Comparison of ENCODE assay signal across 8 cellular contexts in genomic region chr19:43754562-43755255, GRCh38. TPM values are rescaled to one million over a fixed set of nuclear protein-coding genes. Genes with fewer than 3 reads are reported as not detected.
DNase-seq lines count a peak whose midpoint lies in the region; ATAC-seq and TF ChIP-seq lines count a peak whose summit lies in the region.

SMG9 (minus strand) TSS chr19:43754962; CDS start chr19:43750741, 4,221 bp downstream.

- H4K20me1 ChIP-seq in KMS-11 (ENCODE audit: insufficient read depth), result no peaks in the 10 kb centered on the region

- no TSS peak for BruUV-seq in Panc1 (replicated peaks; lab: Mats Ljungman, UMichigan)

- H3K4me3 ChIP-seq in KMS-11 (IDR thresholded peaks at IDR 0.05; ENCODE audit: insufficient read depth, low read depth, low read length), result peak within 1 kb of the TSS; percentile 36
- H3K4me3 ChIP-seq in Panc1 (ENCODE audit: low read depth in 2 of 2, low read length in 2 of 2), result peak within 1 kb of the TSS; percentile 85 to 86
- H3K4me3 ChIP-seq in muscle layer of colon (ENCODE audit: low read depth in 1 of 2, low read length in 2 of 2), result peak within 1 kb of the TSS; percentile 80 to 98

- H2AFZ ChIP-seq in KMS-11 (ENCODE audit: low read depth), result peak within 1 kb of the TSS; percentile 85

- H3K4me1 ChIP-seq in KMS-11 (ENCODE audit: low read depth, poor library complexity, severe bottlenecking), result peaks cover 12% of the 10 kb centered on the region
- H3K4me1 ChIP-seq in Panc1 (ENCODE audit: control insufficient read depth, insufficient read depth, low read length), result peaks cover 26% of the 10 kb centered on the region
- peaks cover 29% of the 10 kb centered on the region for H3K4me1 ChIP-seq in muscle layer of colon (ENCODE audit: insufficient read depth, low read length)

- H3K79me2 ChIP-seq in KMS-11 (ENCODE audit: insufficient read depth, low read depth), result peaks cover 17% of the 10 kb centered on the region; the same call in 1 of the 2 replicates

- H3K36me3 Mint-ChIP-seq in activated T-cell treated with anti-CD3 and anti-CD28 coated beads, Interleukin-2, amount 50 U/mL, for 4 hours (ENCODE audit: insufficient read depth), result peaks cover 15% of the 10 kb centered on the region

- H3K27me3 ChIP-seq in KMS-11 (ENCODE audit: insufficient read depth, low read depth), result no peaks in the 10 kb centered on the region
- H3K27me3 ChIP-seq in Panc1 (ENCODE audit: control insufficient read depth, insufficient read depth, low read length), result no peaks in the 10 kb centered on the region
- no peaks in the 10 kb centered on the region for H3K27me3 ChIP-seq in muscle layer of colon (ENCODE audit: control insufficient read depth in 1 of 2, insufficient read depth in 2 of 2, low read length in 2 of 2)

- H3K36me3 ChIP-seq in KMS-11 (ENCODE audit: insufficient read depth), result peaks cover 3% of the 10 kb centered on the region; the same call in 1 of the 2 replicates
- peaks cover under 1% of the 10 kb centered on the region for H3K36me3 ChIP-seq in Panc1 (ENCODE audit: control insufficient read depth, insufficient read depth, low read length)
- peaks cover 9% of the 10 kb centered on the region for H3K36me3 ChIP-seq in muscle layer of colon (ENCODE audit: insufficient read depth, low read length)

- H3K4me1 Mint-ChIP-seq in activated T-cell treated with anti-CD3 and anti-CD28 coated beads, Interleukin-2, amount 50 U/mL, for 4 hours (ENCODE audit: low read depth), result peaks cover 58% of the 10 kb centered on the region

- TF ChIP-seq CTCF in KMS-11 (conservative IDR thresholded peaks at IDR 0.05; ENCODE audit: low read depth, low read length), result no peak
- TF ChIP-seq CTCF in Panc1 (IDR thresholded peaks at IDR 0.05), result no peak

- POLR2A ChIA-PET in Panc1 (lab: Charles Lee), result no interaction called here

- ATAC-seq in GM21737 (IDR thresholded peaks at IDR 0.05; ENCODE audit: unreplicated experiment) (peak; percentile 60), Panc1 (peak; percentile 91), esophagus mucosa (peak; percentile 80)
- ATAC-seq in activated T-cell treated with anti-CD3 and anti-CD28 coated beads, Interleukin-2, amount 50 U/mL, for 4 hours, result peak; percentile 84 to 85

- H3K9me3 Mint-ChIP-seq in activated T-cell treated with anti-CD3 and anti-CD28 coated beads, Interleukin-2, amount 50 U/mL, for 4 hours, result no peaks in the 10 kb centered on the region

- H3K4me2 ChIP-seq in KMS-11, result peak within 1 kb of the TSS; percentile 77

- H3K9ac ChIP-seq in KMS-11 (peak within 1 kb of the TSS; percentile 99), muscle layer of colon (ENCODE audit: low read length) (peak within 1 kb of the TSS; percentile 86)

- peak; percentile 93 for DNase-seq in DMS53 treated with DMSO at 0.1 percent for 48 hours (lab: John Stamatoyannopoulos, UW; ENCODE audit: unreplicated experiment)
- peak; percentile 76 for DNase-seq in Panc1 (ENCODE audit: low read depth, low spot score)
- DNase-seq in activated T-cell treated with anti-CD3 and anti-CD28 coated beads, Interleukin-2, amount 50 U/mL, for 4 hours, result peak; percentile 98
- peak; percentile 97 to 98 for DNase-seq in stimulated activated CD8-positive, alpha-beta memory T cell treated with anti-CD3 and anti-CD28 coated beads, Interleukin-7, amount 100 ng/mL, for 1 hour (ENCODE audit: low read depth in 2 of 2)

- H3K27ac ChIP-seq in KMS-11 (peak within 1 kb of the TSS; percentile 99), Panc1 (ENCODE audit: low read length) (peak within 1 kb of the TSS; percentile 88), muscle layer of colon (ENCODE audit: low read depth, low read length) (peak within 1 kb of the TSS; percentile 93)

- H3K9me3 ChIP-seq in Panc1 (ENCODE audit: control insufficient read depth, insufficient read depth, low read depth, low read length), result no peaks in the 10 kb centered on the region
- H3K9me3 ChIP-seq in muscle layer of colon (ENCODE audit: low read length), result no peaks in the 10 kb centered on the region

- in situ Hi-C loops in Panc1 (cut with HindIII; ENCODE audit: low pct_unique_long_range_greater_than_20kb, low sequenced_read_pairs), result no loop called here

- CTCF ChIA-PET in Panc1 (lab: Charles Lee), result interaction anchor here (0.9 kb wide), 1 partner anchor 30 kb away, joined by 5 read pairs; no protein-coding TSS in a partner anchor

- intact Hi-C loops in Panc1 (cut with micrococcal nuclease; ENCODE audit: unreplicated experiment), result no loop called here

- no peaks in the 10 kb centered on the region for H3K27me3 Mint-ChIP-seq in activated T-cell treated with anti-CD3 and anti-CD28 coated beads, Interleukin-2, amount 50 U/mL, for 4 hours (ENCODE audit: low read depth)

- H3K4me3 Mint-ChIP-seq in activated T-cell treated with anti-CD3 and anti-CD28 coated beads, Interleukin-2, amount 50 U/mL, for 4 hours, result peak within 1 kb of the TSS; percentile 97

RNA-seq across cellular contexts. Expression of gene SMG9, which starts in this region (rescaled TPM):
- 49.9 TPM for total RNA-seq in Panc1 (2021; ENCODE audit: unreplicated experiment)
- 37.6 TPM for polyA plus RNA-seq in Panc1 (2012; ENCODE audit: insufficient read length)
- 100 to 1,000 TPM; 102 to 114 (median 109) TPM for total RNA-seq in activated T-cell treated with anti-CD3 and anti-CD28 coated beads, Interleukin-2, amount 50 U/mL, for 4 hours
- total RNA-seq in esophagus mucosa, result 22.3 TPM

Comparison
In these comparisons a context has a peak if more than half of its experiments do, and no peak if none do; other contexts are left out.
1. Peak in every context shown above with its lines: DNase-seq, ATAC-seq, H3K4me3 ChIP-seq and H3K27ac ChIP-seq.
2. H3K4me3 ChIP-seq: peak in every context shown above with its lines; median percentile 89 in muscle layer of colon; 86 in Panc1; 36 in KMS-11.